Comparison of ENCODE assay signal across 8 cellular contexts in the genomic region with DNA sequence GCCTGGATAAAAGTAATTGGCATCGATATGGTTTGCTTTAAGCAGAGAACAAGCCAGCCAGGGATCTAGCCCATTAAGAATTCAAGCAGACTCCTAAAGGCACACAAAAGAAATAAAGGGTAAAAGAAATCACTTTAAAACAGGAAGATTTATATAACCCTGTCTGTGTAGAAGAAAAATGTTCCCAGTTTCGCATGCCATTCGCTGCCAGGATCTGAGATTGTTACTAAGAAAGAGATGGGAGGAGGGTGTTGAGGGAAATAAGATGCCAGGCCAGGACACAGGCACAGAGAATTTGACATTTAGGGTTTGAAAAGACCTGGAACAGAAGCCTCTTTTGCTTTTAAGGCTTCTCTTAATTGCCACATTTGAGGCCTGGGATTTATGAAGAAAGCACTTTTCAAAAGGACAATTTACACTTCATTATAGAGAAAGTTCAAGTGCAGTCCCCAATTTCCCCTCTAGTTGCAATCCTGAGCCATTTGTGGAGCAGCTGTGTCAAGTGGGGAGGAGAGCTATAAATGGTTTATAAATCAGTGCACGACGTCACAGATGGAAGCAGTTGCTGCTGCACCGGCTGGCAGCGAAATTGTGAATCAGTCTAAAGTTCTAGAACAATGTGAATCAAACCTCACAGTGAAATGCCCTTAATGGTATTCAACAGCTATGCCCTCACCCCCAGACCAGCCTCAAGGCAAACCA. TPM values are rescaled to one million over a fixed set of nuclear protein-coding genes. Genes with fewer than 3 reads are reported as not detected.
A peak's percentile ranks its signal among the peaks of the same experiment; 100 is the strongest.
DNase-seq lines count a peak whose midpoint lies in the region; ATAC-seq, FAIRE-seq and TF ChIP-seq lines count a peak whose summit lies in the region.

No MANE protein-coding gene starts in this region.

- H3K4me1 ChIP-seq in GM12878 (ENCODE audit: control insufficient read depth, insufficient read depth, low read length), result peaks cover 3% of the 10 kb centered on the region; the same call in 1 of the 2 replicates
- H3K4me1 ChIP-seq in left lung, result no peaks in the 10 kb centered on the region

- H3K27ac Mint-ChIP-seq in activated naive CD4-positive, alpha-beta T cell treated with anti-CD3 and anti-CD28 coated beads, Interleukin-2, amount 50 U/mL, for 72 hours, result no peak overlapping the region

- H3K4me2 ChIP-seq in GM12878 (ENCODE audit: control insufficient read depth, insufficient read depth), result no peak overlapping the region

- H3K36me3 ChIP-seq in GM12878 (ENCODE audit: control insufficient read depth in 2 of 2, insufficient read depth in 2 of 2, low read length in 1 of 2), result no peaks in the 10 kb centered on the region
- no peaks in the 10 kb centered on the region for H3K36me3 ChIP-seq in left lung

- in situ Hi-C loops in GM12878 (cut with MboI), result loop anchor here (5.0 to 10.0 kb wide), 2 partner anchors 65 to 1307 kb away; no protein-coding TSS in a partner anchor

- RAD21 ChIA-PET in GM12878 (lab: Charles Lee; ENCODE audit: unreplicated experiment), result interaction anchor here (1.2 kb wide), 1 partner anchor 73 kb away, joined by 4 read pairs; no protein-coding TSS in a partner anchor

- no peak for TF ChIP-seq EP300 in GM12878 (IDR thresholded peaks at IDR 0.05; ENCODE audit: borderline replicate concordance in 1 of 2, control insufficient read depth in 1 of 2, low read depth in 2 of 2, low read length in 2 of 2)

- BruUV-seq in GM12878 (replicated peaks; lab: Mats Ljungman, UMichigan), result no TSS peak

- SMC1A ChIA-PET in GM12878 (lab: Charles Lee; ENCODE audit: uncharacterized antibody, unreplicated experiment), result interaction anchor here (1.3 to 1.9 kb wide), 3 partner anchors 51 to 70 kb away, joined by 3 to 5 read pairs (median 4); no protein-coding TSS in a partner anchor

- TF ChIP-seq CTCF in GM12878 (IDR thresholded peaks at IDR 0.05 in 2 of 3, conservative IDR thresholded peaks at IDR 0.05 in 1 of 3; ENCODE audit: control insufficient read depth in 2 of 3, extremely low read depth in 1 of 3, insufficient read depth in 1 of 3, low read depth in 3 of 3, low read length in 3 of 3) (peak; percentile 13 to 41 (median 30); a peak in 5 of 6 replicates), left lung (IDR thresholded peaks at IDR 0.05) (peak in 1 of 2 donors; percentile 17)

- no peaks in the 10 kb centered on the region for H3K9me3 Mint-ChIP-seq in activated naive CD4-positive, alpha-beta T cell treated with anti-CD3 and anti-CD28 coated beads, Interleukin-2, amount 50 U/mL, for 72 hours

- H3K79me2 ChIP-seq in GM12878 (ENCODE audit: control insufficient read depth, insufficient read depth, low read length), result no peaks in the 10 kb centered on the region

- no peaks in the 10 kb centered on the region for H3K36me3 Mint-ChIP-seq in activated naive CD4-positive, alpha-beta T cell treated with anti-CD3 and anti-CD28 coated beads, Interleukin-2, amount 50 U/mL, for 72 hours

- H3K27ac ChIP-seq in GM12878 (ENCODE audit: control insufficient read depth, insufficient read depth) (no peak overlapping the region), left lung (no peak overlapping the region)

- intact Hi-C loops in GM12878 (cut with micrococcal nuclease; ENCODE audit: unreplicated experiment) (loop anchor here (1.0 kb wide), 1 partner anchor 48 kb away; no protein-coding TSS in a partner anchor), left lung (cut with DNase I) (loop anchor here in 1 of 2 donors (10.0 kb wide), 1 partner anchor 57 kb away; no protein-coding TSS in a partner anchor)

- H3K9ac ChIP-seq in GM12878 (ENCODE audit: control insufficient read depth, insufficient read depth, low read length), result no peak overlapping the region

- no peak for TF ChIP-seq POLR2A in GM12878 (IDR thresholded peaks at IDR 0.05; ENCODE audit: low read depth, low read length)

- H3K9me3 ChIP-seq in GM12878 (replicated peaks; ENCODE audit: control insufficient read depth, insufficient read depth, low read length), result no peaks in the 10 kb centered on the region
- no peaks in the 10 kb centered on the region for H3K9me3 ChIP-seq in left lung

- H3K4me3 ChIP-seq in GM12878 (no peak overlapping the region), left lung (no peak overlapping the region)

- no peak for FAIRE-seq in GM12878 (lab: Jason Lieb, UNC)

- no peak overlapping the region for H2AFZ ChIP-seq in GM12878 (ENCODE audit: control insufficient read depth, low read depth, low read length)

- DNase-seq in NCI-H2081 (lab: John Stamatoyannopoulos, UW), result peak; percentile 14 to 29
- DNase-seq in NCI-H2081 treated with DMSO at 0.1 percent for 48 hours (lab: John Stamatoyannopoulos, UW), result no peak
- DNase-seq in NCI-H1694 (lab: John Stamatoyannopoulos, UW), result peak; percentile 67
- no peak for DNase-seq in GM12878 (ENCODE audit: low read depth, low spot score)
- DNase-seq in left lung, result no peak
- DNase-seq in activated naive CD4-positive, alpha-beta T cell treated with anti-CD3 and anti-CD28 coated beads, Interleukin-2, amount 50 U/mL, for 72 hours (ENCODE audit: low spot score in 2 of 2), result no peak

- CTCF ChIA-PET in GM12878 (lab: Yijun Ruan, JAX), result interaction anchor here (0.9 to 1.5 kb wide), 7 partner anchors 49 to 113 kb away, joined by 3 to 5 read pairs (median 3); no protein-coding TSS in a partner anchor

- H4K20me1 ChIP-seq in GM12878 (ENCODE audit: control insufficient read depth, insufficient read depth), result no peaks in the 10 kb centered on the region

- ATAC-seq in GM12878 (peak; percentile 62), left lung (peak; percentile 40), HG02840 (IDR thresholded peaks at IDR 0.05; ENCODE audit: low FRiP score, unreplicated experiment) (no peak), GM21619 (IDR thresholded peaks at IDR 0.05; ENCODE audit: unreplicated experiment) (no peak)
- ATAC-seq in activated naive CD4-positive, alpha-beta T cell treated with anti-CD3 and anti-CD28 coated beads, Interleukin-2, amount 50 U/mL, for 72 hours, result no peak

- 83% methylated on average over 7 of the region's 7 CpGs for WGBS in GM12878 (ENCODE audit: insufficient coverage, insufficient replicate concordance, low lambda C conversion rate, missing lambda C conversion rate)

- peak; percentile 58 for TF ChIP-seq RAD21 in GM12878 (IDR thresholded peaks at IDR 0.05; ENCODE audit: insufficient read depth, low read depth, low read length)

- POLR2A ChIA-PET in GM12878 (lab: Charles Lee), result no interaction called here

- H3K27me3 ChIP-seq in GM12878 (replicated peaks in 1 of 2; ENCODE audit: control insufficient read depth in 2 of 2, insufficient read depth in 2 of 2, low read length in 1 of 2) (no peaks in the 10 kb centered on the region), left lung (no peaks in the 10 kb centered on the region)

TF ChIP-seq in GM12878, 131 proteins besides CTCF, POLR2A, EP300 and RAD21 (continues in another document):
- TF ChIP-seq SMAD1 (IDR thresholded peaks at IDR 0.05; ENCODE audit: low read depth, partially characterized antibody), result no peak
- no peak for TF ChIP-seq MEF2A (IDR thresholded peaks at IDR 0.05; ENCODE audit: insufficient read depth, low read depth, low read length)
- TF ChIP-seq CREB1 (IDR thresholded peaks at IDR 0.05; ENCODE audit: low read depth), result no peak
- TF ChIP-seq TBL1XR1 (IDR thresholded peaks at IDR 0.05; ENCODE audit: low read depth, low read length), result no peak
- TF ChIP-seq SIX5 (IDR thresholded peaks at IDR 0.05; ENCODE audit: low read depth, low read length, severe bottlenecking), result no peak

RNA-seq across cellular contexts. Expression of gene C16orf87, which starts 26.4 kb away (rescaled TPM):
- total RNA-seq in GM12878 (2013; cell fraction: nucleolus; rRNA removed), result 16.2 and 17.0 TPM in 2 replicates
- total RNA-seq in GM12878 (2014; rRNA removed), result 18.4 and 24.3 TPM in 2 replicates
- 32.6 and 34.9 TPM in 2 replicates for total RNA-seq in GM12878 (2014; rRNA removed; fragmentation: Illumina TruSeq; extraction: Trizol)
- 21.8 and 21.9 TPM in 2 replicates for total RNA-seq in GM12878 (2021)
- 12.4 TPM for polyA plus RNA-seq in GM12878 (2011; ENCODE audit: low read depth)
- polyA plus RNA-seq in GM12878 (2011; rRNA removed), result 19.7 and 30.8 TPM in 2 replicates
- 4.3 and 5.1 TPM in 2 replicates for polyA plus RNA-seq in GM12878 (2011; cell fraction: cytosol; rRNA removed)
- polyA plus RNA-seq in GM12878 (2011; cell fraction: nucleus; rRNA removed), result 5.9 TPM in 2 replicates
- polyA plus RNA-seq in GM12878 (2012), result 19.6 and 27.0 TPM in 2 replicates
- 29.3 and 40.1 TPM in 2 replicates for polyA plus RNA-seq in GM12878 (2014; fragmentation: Illumina TruSeq; extraction: Trizol)
- 10 to 100 TPM; 49.0 to 51.8 TPM for polyA plus RNA-seq in GM12878 (2014; fragmentation: Nextera tagmentation; extraction: Ambion mirVana)
- polyA plus RNA-seq in GM12878 (2014; rRNA removed), result 16.8 and 18.5 TPM in 2 replicates
- 10 to 100 TPM; 69.8 to 72.6 TPM for polyA plus RNA-seq in GM12878 (2016; fragmentation: Nextera tagmentation; extraction: Ambion mirVana)
- 5.1 and 10.2 TPM in 2 replicates for polyA minus RNA-seq in GM12878 (2011; rRNA and poly(A)+ RNA removed)
- polyA minus RNA-seq in GM12878 (2011; cell fraction: cytosol; rRNA and poly(A)+ RNA removed), result 4.2 and 4.9 TPM in 2 replicates
- 4.1 and 7.7 TPM in 2 replicates for polyA minus RNA-seq in GM12878 (2011; cell fraction: nucleus; rRNA and poly(A)+ RNA removed)
- 1 to 10 TPM; 6.2 to 9.3 TPM for total RNA-seq in left lung
- total RNA-seq in activated naive CD4-positive, alpha-beta T cell treated with anti-CD3 and anti-CD28 coated beads, Interleukin-2, amount 50 U/mL, for 72 hours, result 10 to 100 TPM; 15.8 to 15.9 TPM

RNA-seq across cellular contexts. Expression of gene GPT2, which starts 26.8 kb away (rescaled TPM):
- 2.2 and 2.8 TPM in 2 replicates for total RNA-seq in GM12878 (2013; cell fraction: nucleolus; rRNA removed)
- total RNA-seq in GM12878 (2014; rRNA removed) (3.8 and 3.9 TPM in 2 replicates), GM12878 (2014; rRNA removed; fragmentation: Illumina TruSeq; extraction: Trizol) (2.2 and 2.8 TPM in 2 replicates), GM12878 (2021) (5.9 and 8.5 TPM in 2 replicates), left lung (1 to 10 TPM; 9.1 to 10.0 TPM)
- 2.5 TPM for polyA plus RNA-seq in GM12878 (2011; ENCODE audit: low read depth)
- polyA plus RNA-seq in GM12878 (2011; rRNA removed) (5.7 and 9.2 TPM in 2 replicates), GM12878 (2014; fragmentation: Illumina TruSeq; extraction: Trizol) (1.4 and 4.0 TPM in 2 replicates), GM12878 (2014; fragmentation: Nextera tagmentation; extraction: Ambion mirVana) (under 1 TPM; 0.45 to 0.80 TPM), GM12878 (2014; rRNA removed) (4.5 and 4.7 TPM in 2 replicates), GM12878 (2016; fragmentation: Nextera tagmentation; extraction: Ambion mirVana) (1 to 10 TPM; 9.0 to 9.9 TPM)
- 12.2 and 15.1 TPM in 2 replicates for polyA plus RNA-seq in GM12878 (2011; cell fraction: cytosol; rRNA removed)
- 11.3 and 11.9 TPM in 2 replicates for polyA plus RNA-seq in GM12878 (2011; cell fraction: nucleus; rRNA removed)
- polyA plus RNA-seq in GM12878 (2012), result 4.4 and 5.0 TPM in 2 replicates
- 9.6 and 18.9 TPM in 2 replicates for polyA minus RNA-seq in GM12878 (2011; rRNA and poly(A)+ RNA removed)
- polyA minus RNA-seq in GM12878 (2011; cell fraction: cytosol; rRNA and poly(A)+ RNA removed), result 4.7 and 5.8 TPM in 2 replicates
- polyA minus RNA-seq in GM12878 (2011; cell fraction: nucleus; rRNA and poly(A)+ RNA removed), result 2.3 and 4.9 TPM in 2 replicates
- total RNA-seq in activated naive CD4-positive, alpha-beta T cell treated with anti-CD3 and anti-CD28 coated beads, Interleukin-2, amount 50 U/mL, for 72 hours, result 10 to 100 TPM in 1 of 2 donors, 1 to 10 TPM in 1; 4.6 to 11.1 TPM

Comparison
In these comparisons a context has a peak if more than half of its experiments do, and no peak if none do; other contexts are left out.
1. DNase-seq: peak in NCI-H2081 (2 of 2) and NCI-H1694 (single experiment); none in NCI-H2081 treated with DMSO at 0.1 percent for 48 hours (single experiment), GM12878 (single experiment), left lung (0 of 2) and activated naive CD4-positive, alpha-beta T cell treated with anti-CD3 and anti-CD28 coated beads, Interleukin-2, amount 50 U/mL, for 72 hours (0 of 2).
2. ATAC-seq: peak in GM12878 (single experiment) and left lung (single experiment); none in activated naive CD4-positive, alpha-beta T cell treated with anti-CD3 and anti-CD28 coated beads, Interleukin-2, amount 50 U/mL, for 72 hours (0 of 2), HG02840 (single experiment) and GM21619 (single experiment).